Comparison of ENCODE assay signal across 26 cellular contexts in the genomic region with DNA sequence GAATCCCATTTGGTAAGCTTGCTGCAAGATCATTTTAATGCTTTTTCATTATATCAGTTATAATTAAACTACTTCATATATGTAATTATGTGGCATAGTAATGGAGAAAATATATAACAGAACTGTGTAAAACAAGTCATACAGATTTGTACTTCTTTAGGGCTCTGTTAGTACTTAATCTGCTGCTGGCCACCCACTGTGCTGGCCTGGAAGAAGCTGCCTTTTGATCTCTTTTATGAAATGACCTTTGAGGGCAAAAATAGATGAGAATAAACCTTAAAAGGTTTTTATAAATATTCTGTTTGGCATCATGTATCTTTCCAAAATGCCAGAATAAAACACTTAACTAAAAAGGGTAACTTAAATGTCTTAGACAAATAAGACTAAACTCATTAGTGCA.
"Had no signal": no experiment of that assay in that cellular context is flagged by ENCODE, and none has a peak within 500 bp of the region (broad histone marks: within the 10 kb centered on the region; RNA-seq: fewer than 3 reads in every experiment).

No MANE protein-coding gene starts in this region.

- ATAC-seq: naive thymus-derived CD4-positive, alpha-beta T cell; natural killer cell; pancreas; psoas muscle; right cardiac atrium; right lobe of liver; stimulated activated memory B cell treated with anti-CD40 and anti-IgM and Interleukin-4, amounts not matched to agents 10 μg/mL and 1 μg/mL and 100 μg/mL, for 72 hours; stimulated activated naive CD8-positive, alpha-beta T cell treated with anti-CD3 and anti-CD28 coated beads, Interleukin-15, amount 100 ng/mL, for 72 hours; stimulated activated naive CD8-positive, alpha-beta T cell treated with anti-CD3 and anti-CD28 coated beads, Interleukin-15, Interleukin-2, amounts not matched to agents 100 U/mL and 50 U/mL, for 24 hours; upper lobe of right lung had no signal

- DNase-seq: naive thymus-derived CD4-positive, alpha-beta T cell; natural killer cell; nucleus accumbens; pancreas; psoas muscle; right cardiac atrium; right lobe of liver; spleen; stimulated activated CD4-positive, alpha-beta T cell treated with anti-CD3 and anti-CD28 coated beads, Interleukin-12 subunit alpha, Interleukin-12 subunit beta, amount 100 ng/mL, for 4 hours; stimulated activated CD4-positive, alpha-beta T cell treated with anti-CD3 and anti-CD28 coated beads, Interleukin-1b, Interleukin-23, amount 100 ng/mL, for 48 hours; stimulated activated CD4-positive, alpha-beta T cell treated with anti-CD3 and anti-CD28 coated beads, Interleukin-4, amount 100 ng/mL, for 1 hour; stimulated activated CD4-positive, alpha-beta T cell treated with anti-CD3 and anti-CD28 coated beads, Interleukin-4, amount 100 ng/mL, for 4 hours; stimulated activated CD8-positive, alpha-beta memory T cell treated with anti-CD3 and anti-CD28 coated beads, Interleukin-4, amount 100 ng/mL, for 48 hours; stimulated activated naive CD4-positive, alpha-beta T cell; stimulated activated naive CD8-positive, alpha-beta T cell treated with anti-CD3 and anti-CD28 coated beads, Interleukin-15, amount 100 ng/mL, for 72 hours; stimulated activated naive CD8-positive, alpha-beta T cell treated with anti-CD3 and anti-CD28 coated beads, Interleukin-15, Interleukin-2, amounts not matched to agents 100 U/mL and 50 U/mL, for 24 hours; testis; tibial artery; transverse colon; upper lobe of right lung; uterus had no signal

- H3K27ac ChIP-seq: neutrophil, pancreas, psoas muscle, right lobe of liver, skin epidermis, spleen, suprapubic skin, tibial artery, transverse colon, upper lobe of right lung, uterus had no signal

- H3K4me3 ChIP-seq: pancreas, psoas muscle, right lobe of liver, skin epidermis, smooth muscle cell, spleen, suprapubic skin, testis, tibial artery, transverse colon, upper lobe of right lung, uterus had no signal

- H3K9me3 ChIP-seq: neutrophil, pancreas, psoas muscle, right lobe of liver, spleen, suprapubic skin, testis, tibial artery, transverse colon, upper lobe of right lung, uterus had no signal

- H3K27me3 ChIP-seq: neutrophil, pancreas, right lobe of liver, spleen, suprapubic skin, testis, tibial artery, transverse colon, upper lobe of right lung, uterus had no signal

- H3K36me3 ChIP-seq: neutrophil, pancreas, right lobe of liver, spleen, suprapubic skin, tibial artery, transverse colon, upper lobe of right lung, uterus had no signal

- H3K4me1 ChIP-seq: pancreas, psoas muscle, right lobe of liver, spleen, suprapubic skin, testis, tibial artery, transverse colon, upper lobe of right lung, uterus had no signal
